In the genomic region with DNA sequence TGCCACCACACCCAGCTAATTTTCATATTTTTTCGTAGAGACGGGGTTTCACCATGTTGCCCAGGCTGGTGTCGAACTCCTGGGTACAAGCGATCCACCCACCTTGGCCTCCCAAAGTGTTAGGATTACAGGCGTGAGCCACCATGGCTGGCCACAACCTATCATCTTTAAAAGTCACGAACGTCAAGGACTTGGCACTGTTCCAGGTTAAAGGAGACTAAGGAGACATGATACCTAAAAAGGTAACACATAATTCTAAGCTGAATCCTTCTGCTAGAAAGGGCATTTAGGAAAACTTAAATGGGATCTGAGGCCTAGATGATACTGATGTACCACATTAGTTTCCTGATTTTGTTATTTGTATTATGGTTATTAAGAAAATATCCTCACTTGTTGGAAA, we compare ENCODE assay signal across 23 cellular contexts. TPM values are rescaled to one million over a fixed set of nuclear protein-coding genes. Genes with fewer than 3 reads are reported as not detected.
"Had no signal": no experiment of that assay in that cellular context is flagged by ENCODE, and none has a peak within 500 bp of the region (broad histone marks: within the 10 kb centered on the region; RNA-seq: fewer than 3 reads in every experiment).

No MANE protein-coding gene starts in this region.

- H3K27me3 ChIP-seq: SJSA1 had no signal

- H3K4me1 ChIP-seq: SJSA1 had no signal

- H3K4me3 ChIP-seq: SJSA1, SK-N-MC had no signal

- H3K4me2 ChIP-seq: KMS-11 had no signal

- H3K27ac ChIP-seq: KMS-11, RWPE1, SJSA1, SK-N-MC had no signal

- ATAC-seq: HepG2, Panc1, PC-3 had no signal

- H3K9me3 ChIP-seq: SJSA1 had no signal

- H3K9ac ChIP-seq: KMS-11 had no signal

- H3K36me3 ChIP-seq: SJSA1 had no signal

- DNase-seq: IMR-90; Kasumi-1; MM.1S; NCI-H1092 treated with DMSO at 0.1 percent for 48 hours; NCI-H1436; NCI-H187; NCI-H2029; NCI-H2081 treated with DMSO at 0.1 percent for 48 hours; NCI-H2171; NCI-H2227 treated with DMSO at 0.1 percent for 48 hours; NCI-H524; NCI-H526 treated with DMSO at 0.1 percent for 48 hours; NK-92 treated with Interleukin-12 subunit alpha and Interleukin-12 subunit beta, amount 100 ng/mL, for 24 hours; PC-3; SIG-M5; T-helper 2 cell had no signal

- FAIRE-seq: HepG2 had no signal

RNA-seq across cellular contexts. Expression of gene SYT9, which starts 43.3 kb away (rescaled TPM):
- total RNA-seq: HepG2; IMR-90; SJSA1; T-helper 1 cell treated with Interleukin-12 subunit alpha and Interleukin-12 subunit beta and Interleukin-4 antibody, amounts not matched to agents 30 ng/mL and 1 ng/mL, for 36 hours had no signal
- polyA plus RNA-seq: HepG2, IMR-90 had no signal
